ENCODE assay signal across 8 cellular contexts in the genomic region with DNA sequence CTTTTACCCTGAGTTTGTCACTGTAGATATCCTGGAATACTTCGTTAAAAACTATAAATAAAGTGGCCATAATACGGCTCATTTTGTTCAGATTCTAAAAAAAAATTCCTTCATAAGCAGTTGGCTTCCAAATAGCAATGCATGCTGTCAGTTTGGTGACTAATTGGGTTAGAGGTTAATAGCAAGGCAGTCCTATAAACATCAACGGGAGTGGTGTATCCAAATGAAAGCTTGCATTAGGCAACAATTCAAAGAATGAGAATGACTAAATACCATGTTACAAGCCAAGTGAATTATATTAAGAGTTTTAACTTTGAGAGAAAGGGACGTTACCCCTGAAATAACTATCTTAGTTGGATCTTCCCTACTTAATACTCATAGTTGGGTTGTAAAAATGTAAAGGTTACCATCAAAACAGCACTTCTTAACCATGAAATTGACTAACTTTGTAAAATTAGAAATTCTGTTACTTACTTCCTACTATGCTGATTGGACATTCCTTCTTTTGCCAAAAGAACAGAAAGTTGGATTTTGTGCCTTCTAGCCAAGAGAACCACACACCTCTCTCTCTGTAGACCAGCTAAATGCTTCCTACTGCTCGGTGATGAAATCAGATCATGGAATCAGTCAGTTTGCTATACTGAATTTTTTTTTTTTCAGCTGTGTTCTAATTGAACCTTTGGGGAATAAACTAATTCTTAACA.
DNase-seq lines count a peak whose midpoint lies in the region; ATAC-seq and TF ChIP-seq lines count a peak whose summit lies in the region.
"Had no signal": no experiment of that assay in that cellular context is flagged by ENCODE, and none has a peak within 500 bp of the region (broad histone marks: within the 10 kb centered on the region; RNA-seq: fewer than 3 reads in every experiment).

No MANE protein-coding gene starts in this region.

- no peaks in the 10 kb centered on the region for H4K20me1 ChIP-seq in mammary epithelial cell (ENCODE audit: insufficient read depth, low read length)

- no peak overlapping the region for H3K9ac ChIP-seq in mammary epithelial cell (ENCODE audit: insufficient read depth, low read length)

- H3K4me2 ChIP-seq in mammary epithelial cell (ENCODE audit: insufficient read depth, low read depth, low read length), result peak overlapping the region; percentile 70

- no peak for TF ChIP-seq POLR2A in upper lobe of left lung (IDR thresholded peaks at IDR 0.05)

- TF ChIP-seq CTCF in mammary epithelial cell (conservative IDR thresholded peaks at IDR 0.05 in 1 of 2, IDR thresholded peaks at IDR 0.05 in 1 of 2; ENCODE audit: extremely low read depth in 1 of 2, insufficient read depth in 1 of 2, low read depth in 1 of 2, low read length in 2 of 2), result no peak
- TF ChIP-seq CTCF in upper lobe of left lung (IDR thresholded peaks at IDR 0.05), result no peak

- ATAC-seq in upper lobe of left lung (ENCODE audit: low FRiP score in 2 of 2) (peak; percentile 65 to 87), HG03457 (IDR thresholded peaks at IDR 0.05; ENCODE audit: unreplicated experiment) (no peak), GM21390 (IDR thresholded peaks at IDR 0.05; ENCODE audit: unreplicated experiment) (no peak)

- in situ Hi-C loops in mammary epithelial cell (cut with MboI; ENCODE audit: low sequenced_read_pairs in 2 of 2), result no loop called here

- CTCF ChIA-PET in mammary epithelial cell (lab: Charles Lee; ENCODE audit: low non-redundant PET), result no interaction called here

- H2AFZ ChIP-seq in mammary epithelial cell (ENCODE audit: low read depth, low read length), result no peak overlapping the region

- H3K4me1 ChIP-seq in mammary epithelial cell (ENCODE audit: insufficient read depth, low read length), result peaks cover 33% of the 10 kb centered on the region
- H3K4me1 ChIP-seq in upper lobe of left lung, result peaks cover 52 to 68% (median 60%) of the 10 kb centered on the region in 4 donors

- H3K27ac ChIP-seq in mammary epithelial cell (ENCODE audit: insufficient read depth, low read depth, low read length) (peak overlapping the region; percentile 64), upper lobe of left lung (peak overlapping the region; percentile 45 to 80 (median 64))

- DNase-seq in mammary epithelial cell, result peak; percentile 87
- DNase-seq in kidney tubule cell (ENCODE audit: low spot score), result peak; percentile 90
- no peak for DNase-seq in upper lobe of left lung
- no peak for DNase-seq in NCI-H524 treated with DMSO at 0.1 percent for 48 hours (lab: John Stamatoyannopoulos, UW)
- DNase-seq: activated naive CD8-positive, alpha-beta T cell treated with anti-CD3 and anti-CD28 coated beads, Interleukin-2, amount 10 ng/mL, durations not matched to agents 7 days and 5 days had no signal

- H3K27me3 ChIP-seq in mammary epithelial cell (ENCODE audit: insufficient read depth, low read length) (no peaks in the 10 kb centered on the region), upper lobe of left lung (no peaks in the 10 kb centered on the region)

- TF ChIP-seq EP300 in Ishikawa (IDR thresholded peaks at IDR 0.05; ENCODE audit: borderline replicate concordance) (no peak), upper lobe of left lung (IDR thresholded peaks at IDR 0.05) (peak in 1 of 4 donors; percentile 3)

- WGBS in mammary epithelial cell (ENCODE audit: low coverage, missing lambda C conversion rate), result 6% methylated on average over 5 of the region's 5 CpGs
- 36 to 38% methylated on average over 5 of the region's 5 CpGs for WGBS in upper lobe of left lung, 2 donors

- dilution Hi-C loops in mammary epithelial cell (cut with HindIII; ENCODE audit: low sequenced_read_pairs), result no loop called here

- intact Hi-C loops in mammary epithelial cell (cut with micrococcal nuclease), result no loop called here

- no peak for TF ChIP-seq RAD21 in Ishikawa (IDR thresholded peaks at IDR 0.05; ENCODE audit: low read depth)

- BruUV-seq in mammary epithelial cell (replicated peaks; lab: Mats Ljungman, UMichigan), result TSS peak; percentile 53

- H3K79me2 ChIP-seq in mammary epithelial cell (ENCODE audit: insufficient read depth, low read length), result peaks cover 55% of the 10 kb centered on the region

- peaks cover 1% of the 10 kb centered on the region for H3K9me3 ChIP-seq in mammary epithelial cell (replicated peaks; ENCODE audit: insufficient read depth, low read length)
- peaks cover 0 to 6% (median 2%) of the 10 kb centered on the region in 4 donors for H3K9me3 ChIP-seq in upper lobe of left lung

- H3K4me3 ChIP-seq in mammary epithelial cell (replicated peaks in 1 of 3; ENCODE audit: insufficient read depth in 1 of 3, low read depth in 2 of 3, low read length in 3 of 3) (peak overlapping the region in 2 of 3 experiments; percentile 16 to 19), upper lobe of left lung (no peak overlapping the region)

- H3K36me3 ChIP-seq in mammary epithelial cell (ENCODE audit: insufficient read depth, low read length) (no peaks in the 10 kb centered on the region), upper lobe of left lung (no peaks in the 10 kb centered on the region)

TF ChIP-seq in Ishikawa, 13 proteins besides CTCF, POLR2A, EP300 and RAD21:
- TF ChIP-seq TEAD4 (IDR thresholded peaks at IDR 0.05), result peak; percentile 80
- no peak for TF ChIP-seq TAF1 (IDR thresholded peaks at IDR 0.05; ENCODE audit: low read depth)
- TF ChIP-seq ZBTB7A (IDR thresholded peaks at IDR 0.05; ENCODE audit: low read depth), result no peak
- TF ChIP-seq NFIC (IDR thresholded peaks at IDR 0.05), result 0 out of 2 replicates have a peak, but pooled peaks have one; percentile 5
- TF ChIP-seq TCF12 (IDR thresholded peaks at IDR 0.05; ENCODE audit: low read depth), result no peak
- no peak for TF ChIP-seq FOXM1 (IDR thresholded peaks at IDR 0.05; ENCODE audit: borderline replicate concordance, low read depth)
- no peak for TF ChIP-seq YY1 (IDR thresholded peaks at IDR 0.05; ENCODE audit: low read depth)
- TF ChIP-seq CREB1 (IDR thresholded peaks at IDR 0.05; ENCODE audit: low read depth), result no peak
- TF ChIP-seq, protein P1, sequence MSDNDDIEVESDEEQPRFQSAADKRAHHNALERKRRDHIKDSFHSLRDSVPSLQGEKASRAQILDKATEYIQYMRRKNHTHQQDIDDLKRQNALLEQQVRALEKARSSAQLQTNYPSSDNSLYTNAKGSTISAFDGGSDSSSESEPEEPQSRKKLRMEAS (IDR thresholded peaks at IDR 0.05), result no peak
- TF ChIP-seq, protein P2, sequence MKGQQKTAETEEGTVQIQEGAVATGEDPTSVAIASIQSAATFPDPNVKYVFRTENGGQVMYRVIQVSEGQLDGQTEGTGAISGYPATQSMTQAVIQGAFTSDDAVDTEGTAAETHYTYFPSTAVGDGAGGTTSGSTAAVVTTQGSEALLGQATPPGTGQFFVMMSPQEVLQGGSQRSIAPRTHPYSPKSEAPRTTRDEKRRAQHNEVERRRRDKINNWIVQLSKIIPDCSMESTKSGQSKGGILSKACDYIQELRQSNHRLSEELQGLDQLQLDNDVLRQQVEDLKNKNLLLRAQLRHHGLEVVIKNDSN (IDR thresholded peaks at IDR 0.05), result no peak
- TF ChIP-seq CEBPB (IDR thresholded peaks at IDR 0.05), result peak; percentile 69
- TF ChIP-seq, protein P3, sequence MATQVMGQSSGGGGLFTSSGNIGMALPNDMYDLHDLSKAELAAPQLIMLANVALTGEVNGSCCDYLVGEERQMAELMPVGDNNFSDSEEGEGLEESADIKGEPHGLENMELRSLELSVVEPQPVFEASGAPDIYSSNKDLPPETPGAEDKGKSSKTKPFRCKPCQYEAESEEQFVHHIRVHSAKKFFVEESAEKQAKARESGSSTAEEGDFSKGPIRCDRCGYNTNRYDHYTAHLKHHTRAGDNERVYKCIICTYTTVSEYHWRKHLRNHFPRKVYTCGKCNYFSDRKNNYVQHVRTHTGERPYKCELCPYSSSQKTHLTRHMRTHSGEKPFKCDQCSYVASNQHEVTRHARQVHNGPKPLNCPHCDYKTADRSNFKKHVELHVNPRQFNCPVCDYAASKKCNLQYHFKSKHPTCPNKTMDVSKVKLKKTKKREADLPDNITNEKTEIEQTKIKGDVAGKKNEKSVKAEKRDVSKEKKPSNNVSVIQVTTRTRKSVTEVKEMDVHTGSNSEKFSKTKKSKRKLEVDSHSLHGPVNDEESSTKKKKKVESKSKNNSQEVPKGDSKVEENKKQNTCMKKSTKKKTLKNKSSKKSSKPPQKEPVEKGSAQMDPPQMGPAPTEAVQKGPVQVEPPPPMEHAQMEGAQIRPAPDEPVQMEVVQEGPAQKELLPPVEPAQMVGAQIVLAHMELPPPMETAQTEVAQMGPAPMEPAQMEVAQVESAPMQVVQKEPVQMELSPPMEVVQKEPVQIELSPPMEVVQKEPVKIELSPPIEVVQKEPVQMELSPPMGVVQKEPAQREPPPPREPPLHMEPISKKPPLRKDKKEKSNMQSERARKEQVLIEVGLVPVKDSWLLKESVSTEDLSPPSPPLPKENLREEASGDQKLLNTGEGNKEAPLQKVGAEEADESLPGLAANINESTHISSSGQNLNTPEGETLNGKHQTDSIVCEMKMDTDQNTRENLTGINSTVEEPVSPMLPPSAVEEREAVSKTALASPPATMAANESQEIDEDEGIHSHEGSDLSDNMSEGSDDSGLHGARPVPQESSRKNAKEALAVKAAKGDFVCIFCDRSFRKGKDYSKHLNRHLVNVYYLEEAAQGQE (IDR thresholded peaks at IDR 0.05; ENCODE audit: low read depth), result no peak
- no peak for TF ChIP-seq EGR1 (IDR thresholded peaks at IDR 0.05)

Comparison
In these comparisons a context has a peak if more than half of its experiments do, and no peak if none do; other contexts are left out.
1. DNase-seq: peak in mammary epithelial cell (single experiment) and kidney tubule cell (single experiment); none in upper lobe of left lung (0 of 2) and NCI-H524 treated with DMSO at 0.1 percent for 48 hours (single experiment).
2. H3K4me3 ChIP-seq: peak in mammary epithelial cell (2 of 3); none in upper lobe of left lung (0 of 4).
3. ATAC-seq: peak in upper lobe of left lung (2 of 2); none in HG03457 (single experiment) and GM21390 (single experiment).